In the genomic region with DNA sequence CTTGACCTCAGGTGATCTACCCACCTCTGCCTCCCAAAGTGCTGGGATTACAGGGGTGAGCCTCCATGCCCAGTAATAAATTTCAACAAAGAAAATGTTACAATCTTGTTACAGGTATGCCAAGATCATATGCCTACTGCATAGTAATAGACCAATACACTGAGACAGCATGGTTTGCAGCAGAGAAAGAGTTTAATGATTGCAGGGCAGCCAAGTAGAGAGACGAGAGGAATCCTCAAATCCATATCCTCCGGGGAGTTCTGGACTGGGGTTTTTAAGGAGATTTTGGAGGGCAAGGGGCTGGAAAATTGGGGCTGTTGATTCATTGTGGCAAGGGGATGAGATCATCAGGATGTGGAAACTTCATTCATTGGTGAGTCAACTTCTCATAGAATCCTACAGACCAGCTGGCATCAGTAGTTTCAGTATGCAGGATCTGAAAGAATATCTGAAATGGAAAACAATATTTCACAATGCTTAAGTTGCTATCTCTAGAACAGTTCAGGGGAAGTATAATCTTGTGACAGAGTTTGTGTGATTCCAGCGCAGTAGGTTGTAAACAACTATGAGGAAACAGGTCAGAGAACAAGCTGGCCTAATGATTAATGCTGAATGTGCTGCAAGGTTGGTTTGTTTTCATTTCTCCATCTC, we compare ENCODE assay signal across 13 cellular contexts. TPM values are rescaled to one million over a fixed set of nuclear protein-coding genes. Genes with fewer than 3 reads are reported as not detected.
A peak's percentile ranks its signal among the peaks of the same experiment; 100 is the strongest.
DNase-seq lines count a peak whose midpoint lies in the region; ATAC-seq and TF ChIP-seq lines count a peak whose summit lies in the region.
"Had no signal": no experiment of that assay in that cellular context is flagged by ENCODE, and none has a peak within 500 bp of the region (broad histone marks: within the 10 kb centered on the region; RNA-seq: fewer than 3 reads in every experiment).

No MANE protein-coding gene starts in this region.

- intact Hi-C loops in mucosa of descending colon (cut with DNase I, micrococcal nuclease), result no loop called here
- intact Hi-C loops in activated T-helper 2 cell treated with anti-CD3 and anti-CD28 coated beads, Interferon-gamma antibody, Interleukin-2, Interleukin-4, amounts not matched to agents 10 μg/mL and 5 μg/mL and 100 μg/mL, durations not matched to agents 14 hours and 24 hours and 36 hours (cut with micrococcal nuclease), result no loop called here

- H3K4me1 Mint-ChIP-seq in activated T-helper 2 cell treated with anti-CD3 and anti-CD28 coated beads, Interferon-gamma antibody, Interleukin-2, Interleukin-4, amounts not matched to agents 10 μg/mL and 5 μg/mL and 100 μg/mL, durations not matched to agents 14 hours and 24 hours and 36 hours (ENCODE audit: low read depth), result no peaks in the 10 kb centered on the region

- peaks cover 3% of the 10 kb centered on the region for H3K36me3 Mint-ChIP-seq in activated T-helper 2 cell treated with anti-CD3 and anti-CD28 coated beads, Interferon-gamma antibody, Interleukin-2, Interleukin-4, amounts not matched to agents 10 μg/mL and 5 μg/mL and 100 μg/mL, durations not matched to agents 14 hours and 24 hours and 36 hours (ENCODE audit: low read depth)

- peak; percentile 25 to 62 for DNase-seq in NOMO-1 (lab: John Stamatoyannopoulos, UW; ENCODE audit: unreplicated experiment in 2 of 2)
- peak; percentile 20 for DNase-seq in dermis blood vessel endothelial cell
- no peak for DNase-seq in mucosa of descending colon
- DNase-seq in NCI-H187 (lab: John Stamatoyannopoulos, UW), result no peak
- DNase-seq in HuH-7.5 (ENCODE audit: low spot score), result no peak
- DNase-seq in activated T-helper 2 cell treated with anti-CD3 and anti-CD28 coated beads, Interferon-gamma antibody, Interleukin-2, Interleukin-4, amounts not matched to agents 10 μg/mL and 5 μg/mL and 100 μg/mL, durations not matched to agents 14 hours and 24 hours and 36 hours (ENCODE audit: low spot score), result no peak
- DNase-seq: activated CD4-positive, CD25-positive, alpha-beta regulatory T cell; activated naive CD4-positive, alpha-beta T cell; effector memory CD4-positive, alpha-beta T cell; left colon; NCI-H146 had no signal

- peak overlapping the region; percentile 9; the same call in 1 of the 2 replicates for H3K27ac ChIP-seq in C4-2B

- peaks cover 33% of the 10 kb centered on the region for H3K9me3 ChIP-seq in mucosa of descending colon

- no peaks in the 10 kb centered on the region for H3K36me3 ChIP-seq in mucosa of descending colon (ENCODE audit: low read depth)

- H3K4me1 ChIP-seq in mucosa of descending colon (ENCODE audit: low read depth), result no peaks in the 10 kb centered on the region

- no peak overlapping the region for H3K27ac Mint-ChIP-seq in activated T-helper 2 cell treated with anti-CD3 and anti-CD28 coated beads, Interferon-gamma antibody, Interleukin-2, Interleukin-4, amounts not matched to agents 10 μg/mL and 5 μg/mL and 100 μg/mL, durations not matched to agents 14 hours and 24 hours and 36 hours

- H3K9me3 Mint-ChIP-seq in activated T-helper 2 cell treated with anti-CD3 and anti-CD28 coated beads, Interferon-gamma antibody, Interleukin-2, Interleukin-4, amounts not matched to agents 10 μg/mL and 5 μg/mL and 100 μg/mL, durations not matched to agents 14 hours and 24 hours and 36 hours, result peaks cover 26% of the 10 kb centered on the region

- H3K4me3 ChIP-seq in mucosa of descending colon, result no peak overlapping the region

- H3K4me3 Mint-ChIP-seq in activated T-helper 2 cell treated with anti-CD3 and anti-CD28 coated beads, Interferon-gamma antibody, Interleukin-2, Interleukin-4, amounts not matched to agents 10 μg/mL and 5 μg/mL and 100 μg/mL, durations not matched to agents 14 hours and 24 hours and 36 hours (ENCODE audit: low read depth), result no peak overlapping the region

- ATAC-seq in mucosa of descending colon (peak; percentile 23), GM21390 (IDR thresholded peaks at IDR 0.05; ENCODE audit: unreplicated experiment) (no peak)

- TF ChIP-seq CTCF in C4-2B (conservative IDR thresholded peaks at IDR 0.05) (no peak), mucosa of descending colon (IDR thresholded peaks at IDR 0.05) (no peak)

- peaks cover 17% of the 10 kb centered on the region for H3K27me3 Mint-ChIP-seq in activated T-helper 2 cell treated with anti-CD3 and anti-CD28 coated beads, Interferon-gamma antibody, Interleukin-2, Interleukin-4, amounts not matched to agents 10 μg/mL and 5 μg/mL and 100 μg/mL, durations not matched to agents 14 hours and 24 hours and 36 hours (ENCODE audit: low read depth)

RNA-seq across cellular contexts. Expression of a gene that starts 14.8 kb away (rescaled TPM):
- total RNA-seq in dermis blood vessel endothelial cell (27.2 and 28.4 TPM in 2 replicates), mucosa of descending colon (10 to 100 TPM; 30.7 to 49.1 (median 36.8) TPM)
- 41.5 and 41.9 TPM in 2 replicates for total RNA-seq in activated T-helper 2 cell treated with anti-CD3 and anti-CD28 coated beads, Interferon-gamma antibody, Interleukin-2, Interleukin-4, amounts not matched to agents 10 μg/mL and 5 μg/mL and 100 μg/mL, durations not matched to agents 14 hours and 24 hours and 36 hours

Comparison
In these comparisons a context has a peak if more than half of its experiments do, and no peak if none do; other contexts are left out.
1. DNase-seq: peak in NOMO-1 (2 of 2) and dermis blood vessel endothelial cell (single experiment); none in mucosa of descending colon (0 of 3), NCI-H187 (0 of 2), HuH-7.5 (single experiment) and activated T-helper 2 cell treated with anti-CD3 and anti-CD28 coated beads, Interferon-gamma antibody, Interleukin-2, Interleukin-4, amounts not matched to agents 10 μg/mL and 5 μg/mL and 100 μg/mL, durations not matched to agents 14 hours and 24 hours and 36 hours (single experiment).